Comparison of ENCODE assay signal across 25 cellular contexts in genomic region chr1:194709439-194709838, GRCh38.
"Had no signal": no experiment of that assay in that cellular context is flagged by ENCODE, and none has a peak within 500 bp of the region (broad histone marks: within the 10 kb centered on the region; RNA-seq: fewer than 3 reads in every experiment).

No MANE protein-coding gene starts in this region.

- H3K9ac ChIP-seq: parathyroid adenoma had no signal

- H3K27me3 ChIP-seq: esophagus squamous epithelium, right atrium auricular region, stomach, thyroid gland had no signal

- H3K9me3 ChIP-seq: esophagus squamous epithelium, mucosa of descending colon, prostate gland, right atrium auricular region, stomach, thyroid gland had no signal

- H3K4me2 ChIP-seq: smooth muscle cell had no signal

- H3K27ac ChIP-seq: esophagus squamous epithelium, parathyroid adenoma, prostate gland, right atrium auricular region, stomach, thyroid gland had no signal

- H3K4me3 ChIP-seq: esophagus squamous epithelium, lung, mucosa of descending colon, prostate gland, right atrium auricular region, smooth muscle cell, stomach, thyroid gland had no signal

- H3K4me1 ChIP-seq: esophagus squamous epithelium, parathyroid adenoma, prostate gland, right atrium auricular region, stomach, thyroid gland had no signal

- H3K79me2 ChIP-seq: parathyroid adenoma had no signal

- ATAC-seq: effector memory CD8-positive, alpha-beta T cell; left lobe of liver; mucosa of descending colon; natural killer cell treated with Interleukin-12 subunit alpha and Interleukin-12 subunit beta and Interleukin-15 and Interleukin-18, amount 100 ng/mL, for 72 hours; sciatic nerve had no signal

- FAIRE-seq: endometrium, frontal cortex, kidney, urothelium cell line had no signal

- H3K36me3 ChIP-seq: esophagus squamous epithelium, prostate gland, right atrium auricular region, stomach, thyroid gland had no signal

- H2AFZ ChIP-seq: parathyroid adenoma had no signal

- DNase-seq: cortex of kidney; effector memory CD8-positive, alpha-beta T cell; erythroblast; esophagus squamous epithelium; kidney; mucosa of descending colon; naive B cell; stimulated activated CD4-positive, alpha-beta T cell treated with anti-CD3 and anti-CD28 coated beads, Interleukin-12 subunit alpha, Interleukin-12 subunit beta, amount 100 ng/mL, for 4 hours; stimulated activated CD4-positive, alpha-beta T cell treated with anti-CD3 and anti-CD28 coated beads, Interleukin-1b, Interleukin-23, amount 100 ng/mL, for 48 hours; stimulated activated CD4-positive, alpha-beta T cell treated with anti-CD3 and anti-CD28 coated beads, Interleukin-4, amount 100 ng/mL, for 1 hour; stimulated activated CD8-positive, alpha-beta memory T cell treated with anti-CD3 and anti-CD28 coated beads, Interleukin-4, amount 100 ng/mL, for 48 hours; stimulated activated naive CD4-positive, alpha-beta T cell treated with Interleukin-2 at 50 U/mL for 16 hours; stomach; thyroid gland had no signal
